In the genomic region with DNA sequence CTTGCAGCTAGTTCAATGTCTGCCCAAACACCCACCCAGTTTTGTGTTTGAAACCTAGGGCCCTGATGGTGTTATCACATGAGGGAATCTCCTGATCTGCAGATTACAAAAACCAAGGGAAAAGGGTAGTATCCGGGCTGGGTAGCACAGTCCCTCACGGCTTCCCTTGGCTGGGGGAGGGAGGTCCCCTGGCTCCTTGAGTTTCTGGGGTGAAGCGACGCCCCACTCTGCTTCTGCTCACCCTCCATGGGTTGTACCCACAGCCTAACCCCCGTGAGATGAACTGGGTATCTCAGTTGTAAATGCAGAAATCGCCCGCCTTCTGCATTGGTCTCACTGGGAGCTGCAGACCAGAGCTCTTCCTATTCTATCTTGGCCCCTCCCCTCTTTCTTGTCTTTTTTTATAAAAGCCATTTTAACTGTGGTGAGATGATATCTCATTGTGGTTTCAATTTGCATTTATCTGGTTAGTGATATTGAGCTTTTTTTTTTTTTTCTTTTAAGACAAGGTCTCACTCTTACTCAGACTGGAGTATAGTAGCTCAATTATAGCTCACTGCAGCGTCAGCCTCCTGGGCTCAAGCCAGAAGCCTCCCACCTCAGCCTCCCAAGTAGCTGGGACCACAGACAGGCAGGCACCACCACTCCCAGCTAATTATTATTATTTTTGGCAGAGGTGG, we compare ENCODE assay signal across 1 cellular context.
TF ChIP-seq lines count a peak whose summit lies in the region.

No MANE protein-coding gene starts in this region.

TF ChIP-seq in K562, 482 proteins besides CTCF, POLR2A, EP300 and RAD21 (continued from another document):
- TF ChIP-seq, protein P1, sequence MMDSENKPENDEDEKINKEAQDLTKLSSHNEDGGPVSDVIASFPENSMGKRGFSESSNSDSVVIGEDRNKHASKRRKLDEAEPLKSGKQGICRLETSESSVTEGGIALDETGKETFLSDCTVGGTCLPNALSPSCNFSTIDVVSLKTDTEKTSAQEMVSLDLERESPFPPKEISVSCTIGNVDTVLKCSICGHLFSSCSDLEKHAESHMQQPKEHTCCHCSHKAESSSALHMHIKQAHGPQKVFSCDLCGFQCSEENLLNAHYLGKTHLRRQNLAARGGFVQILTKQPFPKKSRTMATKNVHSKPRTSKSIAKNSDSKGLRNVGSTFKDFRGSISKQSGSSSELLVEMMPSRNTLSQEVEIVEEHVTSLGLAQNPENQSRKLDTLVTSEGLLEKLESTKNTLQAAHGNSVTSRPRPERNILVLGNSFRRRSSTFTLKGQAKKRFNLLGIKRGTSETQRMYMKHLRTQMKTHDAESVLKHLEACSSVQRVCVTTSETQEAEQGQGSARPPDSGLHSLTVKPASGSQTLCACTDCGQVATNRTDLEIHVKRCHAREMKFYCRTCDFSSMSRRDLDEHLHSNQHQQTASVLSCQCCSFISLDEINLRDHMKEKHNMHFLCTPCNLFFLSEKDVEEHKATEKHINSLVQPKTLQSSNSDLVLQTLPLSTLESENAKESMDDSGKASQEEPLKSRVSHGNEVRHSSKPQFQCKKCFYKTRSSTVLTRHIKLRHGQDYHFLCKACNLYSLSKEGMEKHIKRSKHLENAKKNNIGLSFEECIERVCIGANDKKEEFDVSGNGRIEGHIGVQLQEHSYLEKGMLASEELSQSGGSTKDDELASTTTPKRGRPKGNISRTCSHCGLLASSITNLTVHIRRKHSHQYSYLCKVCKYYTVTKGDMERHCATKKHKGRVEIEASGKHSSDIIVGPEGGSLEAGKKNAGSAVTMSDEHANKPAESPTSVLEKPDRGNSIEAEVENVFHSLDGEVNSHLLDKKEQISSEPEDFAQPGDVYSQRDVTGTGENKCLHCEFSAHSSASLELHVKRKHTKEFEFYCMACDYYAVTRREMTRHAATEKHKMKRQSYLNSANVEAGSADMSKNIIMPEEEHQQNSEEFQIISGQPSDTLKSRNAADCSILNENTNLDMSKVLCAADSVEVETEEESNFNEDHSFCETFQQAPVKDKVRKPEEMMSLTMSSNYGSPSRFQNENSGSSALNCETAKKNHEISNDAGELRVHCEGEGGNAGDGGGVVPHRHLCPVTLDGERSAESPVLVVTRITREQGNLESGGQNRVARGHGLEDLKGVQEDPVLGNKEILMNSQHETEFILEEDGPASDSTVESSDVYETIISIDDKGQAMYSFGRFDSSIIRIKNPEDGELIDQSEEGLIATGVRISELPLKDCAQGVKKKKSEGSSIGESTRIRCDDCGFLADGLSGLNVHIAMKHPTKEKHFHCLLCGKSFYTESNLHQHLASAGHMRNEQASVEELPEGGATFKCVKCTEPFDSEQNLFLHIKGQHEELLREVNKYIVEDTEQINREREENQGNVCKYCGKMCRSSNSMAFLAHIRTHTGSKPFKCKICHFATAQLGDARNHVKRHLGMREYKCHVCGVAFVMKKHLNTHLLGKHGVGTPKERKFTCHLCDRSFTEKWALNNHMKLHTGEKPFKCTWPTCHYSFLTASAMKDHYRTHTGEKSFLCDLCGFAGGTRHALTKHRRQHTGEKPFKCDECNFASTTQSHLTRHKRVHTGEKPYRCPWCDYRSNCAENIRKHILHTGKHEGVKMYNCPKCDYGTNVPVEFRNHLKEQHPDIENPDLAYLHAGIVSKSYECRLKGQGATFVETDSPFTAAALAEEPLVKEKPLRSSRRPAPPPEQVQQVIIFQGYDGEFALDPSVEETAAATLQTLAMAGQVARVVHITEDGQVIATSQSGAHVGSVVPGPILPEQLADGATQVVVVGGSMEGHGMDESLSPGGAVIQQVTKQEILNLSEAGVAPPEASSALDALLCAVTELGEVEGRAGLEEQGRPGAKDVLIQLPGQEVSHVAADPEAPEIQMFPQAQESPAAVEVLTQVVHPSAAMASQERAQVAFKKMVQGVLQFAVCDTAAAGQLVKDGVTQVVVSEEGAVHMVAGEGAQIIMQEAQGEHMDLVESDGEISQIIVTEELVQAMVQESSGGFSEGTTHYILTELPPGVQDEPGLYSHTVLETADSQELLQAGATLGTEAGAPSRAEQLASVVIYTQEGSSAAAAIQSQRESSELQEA (IDR thresholded peaks at IDR 0.05; ENCODE audit: low read depth), result no peak
- TF ChIP-seq CC2D1A (IDR thresholded peaks at IDR 0.05) (no peak), ELF1 (tag; IDR thresholded peaks at IDR 0.05) (no peak), MAFF (IDR thresholded peaks at IDR 0.05; ENCODE audit: low read length) (no peak)
